20 cellular contexts compared by ENCODE assay signal in the genomic region with DNA sequence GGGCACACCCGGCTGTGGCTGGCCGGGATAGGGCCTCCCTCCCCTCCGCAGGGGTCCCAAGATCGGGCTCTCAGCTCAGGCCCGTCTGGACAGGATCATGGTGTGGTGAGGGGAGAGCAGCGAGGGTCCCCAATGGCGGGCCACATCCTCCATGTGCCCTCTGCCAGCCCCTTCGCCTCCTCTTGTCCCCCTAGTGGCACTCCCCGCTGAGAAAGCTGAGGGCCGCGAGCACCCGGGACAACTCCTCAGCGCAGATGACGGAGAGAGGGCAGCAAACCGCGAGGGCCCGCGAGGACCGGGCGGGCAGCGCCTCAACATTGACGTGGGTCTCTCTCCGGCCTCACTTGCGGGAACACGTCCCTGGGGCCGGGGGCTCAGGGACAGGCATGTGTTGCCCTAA. TPM values are rescaled to one million over a fixed set of nuclear protein-coding genes. Genes with fewer than 3 reads are reported as not detected.
A peak's percentile ranks its signal among the peaks of the same experiment; 100 is the strongest.
DNase-seq lines count a peak whose midpoint lies in the region; ATAC-seq, FAIRE-seq and TF ChIP-seq lines count a peak whose summit lies in the region.
"Had no signal": no experiment of that assay in that cellular context is flagged by ENCODE, and none has a peak within 500 bp of the region (broad histone marks: within the 10 kb centered on the region; RNA-seq: fewer than 3 reads in every experiment).

No MANE protein-coding gene starts in this region.

- POLR2A ChIA-PET in H1 (lab: Charles Lee; ENCODE audit: partially characterized antibody): interaction anchor here (1.1 to 1.3 kb wide), 2 partner anchors 44 to 79 kb away, joined by 3 to 4 read pairs; no protein-coding TSS in a partner anchor

- H2AK5ac ChIP-seq in H1 (ENCODE audit: low read depth, low read length): no peak overlapping the region

- H2BK15ac ChIP-seq in H1 (ENCODE audit: low read length): no peak overlapping the region

- no peak overlapping the region for H4K91ac ChIP-seq in H1 (replicated peaks; ENCODE audit: insufficient read length, low read length)

- H3K36me3 ChIP-seq in heart left ventricle: peaks cover 0 to 3% (median 0%) of the 10 kb centered on the region in 9 donors
- H3K36me3 ChIP-seq in H1 (ENCODE audit: control insufficient read depth in 2 of 4, insufficient read depth in 4 of 4, low read length in 3 of 4): no peaks in the 10 kb centered on the region
- H3K36me3 ChIP-seq in kidney (ENCODE audit: control insufficient read depth in 1 of 2, insufficient read depth in 2 of 2, low read length in 2 of 2): no peaks in the 10 kb centered on the region
- no peaks in the 10 kb centered on the region for H3K36me3 ChIP-seq in sigmoid colon

- no peak overlapping the region for H2AFZ ChIP-seq in H1 (ENCODE audit: low read length)

- H2BK120ac ChIP-seq in H1 (replicated peaks; ENCODE audit: low read depth, low read length): no peak overlapping the region

- TF ChIP-seq CTCF in heart left ventricle (IDR thresholded peaks at IDR 0.05) (no peak), H1 (IDR thresholded peaks at IDR 0.05; ENCODE audit: control extremely low read depth in 1 of 3, insufficient read depth in 1 of 3, low read depth in 1 of 3, low read length in 3 of 3) (no peak), kidney (IDR thresholded peaks at IDR 0.05; ENCODE audit: borderline replicate concordance, extremely low read depth, insufficient read depth) (no peak), sigmoid colon (IDR thresholded peaks at IDR 0.05) (no peak)

- H3K18ac ChIP-seq in H1 (ENCODE audit: extremely low read depth, low read length): no peak overlapping the region; the same call in 1 of the 2 replicates

- TF ChIP-seq EP300 in H1 (IDR thresholded peaks at IDR 0.05; ENCODE audit: borderline replicate concordance in 1 of 2, low read depth in 2 of 2, low read length in 2 of 2): no peak
- no peak for TF ChIP-seq EP300 in sigmoid colon (IDR thresholded peaks at IDR 0.05)

- intact Hi-C loops in heart left ventricle (cut with DNase I): no loop called here
- intact Hi-C loops in cardiac septum (cut with DNase I): no loop called here
- intact Hi-C loops in kidney (cut with DNase I): no loop called here
- intact Hi-C loops in sigmoid colon (cut with DNase I): no loop called here

- H3K27ac ChIP-seq in heart left ventricle (no peak overlapping the region), H1 (ENCODE audit: low read depth, low read length) (no peak overlapping the region), kidney (ENCODE audit: low read depth in 2 of 2, low read length in 2 of 2) (no peak overlapping the region), sigmoid colon (no peak overlapping the region)
- H3K27ac ChIP-seq: A549 had no signal

- no peaks in the 10 kb centered on the region for H3K79me2 ChIP-seq in H1 (ENCODE audit: control insufficient read depth in 1 of 2, insufficient read depth in 2 of 2, low read length in 2 of 2)

- H2BK5ac ChIP-seq in H1 (ENCODE audit: low read depth, low read length): peak overlapping the region; percentile 5; the same call in 1 of the 2 replicates

- ATAC-seq in heart left ventricle (no peak), GM21423 (IDR thresholded peaks at IDR 0.05; ENCODE audit: unreplicated experiment) (no peak)
- ATAC-seq: A549, K562 had no signal

- H3K4me3 ChIP-seq in heart left ventricle: no peak overlapping the region
- no peak overlapping the region for H3K4me3 ChIP-seq in H1 (ENCODE audit: extremely low read depth in 1 of 4, insufficient read depth in 2 of 4, low read depth in 3 of 4, low read length in 4 of 4)
- no peak overlapping the region for H3K4me3 ChIP-seq in kidney (ENCODE audit: low read length in 2 of 2)
- no peak overlapping the region for H3K4me3 ChIP-seq in sigmoid colon
- H3K4me3 ChIP-seq: A549, K562 had no signal

- no peak overlapping the region for H2BK20ac ChIP-seq in H1 (ENCODE audit: low read length)

- H3K79me1 ChIP-seq in H1 (ENCODE audit: low read depth, low read length): no peaks in the 10 kb centered on the region

- DNase-seq in heart left ventricle: peak in 3 of 5 donors; percentile 14 to 55 (median 16)
- no peak for DNase-seq in cardiac septum (ENCODE audit: low spot score)
- DNase-seq in H1 (ENCODE audit: low read depth in 1 of 2, low spot score in 2 of 2): no peak
- peak; percentile 60 for DNase-seq in kidney
- peak; percentile 61 for DNase-seq in sigmoid colon
- no peak for DNase-seq in CD1c-positive myeloid dendritic cell (ENCODE audit: extremely low spot score)
- DNase-seq in dermis blood vessel endothelial cell: no peak
- DNase-seq: Caco-2, DMS53, GF-D8, GOT3, HCEC 1CT, HFFc6 had no signal

- peak overlapping the region; percentile 57; the same call in 1 of the 2 replicates for H4K8ac ChIP-seq in H1 (ENCODE audit: extremely low read depth, insufficient read depth, low read length)

- no peak overlapping the region for H4K5ac ChIP-seq in H1 (ENCODE audit: insufficient read length, low read depth, low read length)

- H3K4me1 ChIP-seq in heart left ventricle: no peaks in the 10 kb centered on the region
- H3K4me1 ChIP-seq in H1 (replicated peaks in 1 of 4; ENCODE audit: control insufficient read depth in 3 of 4, insufficient read depth in 4 of 4, low read length in 3 of 4): peaks cover 0 to 3% (median 1%) of the 10 kb centered on the region in 4 experiments; a peak in 2 of 7 replicates
- H3K4me1 ChIP-seq in kidney (ENCODE audit: control insufficient read depth in 1 of 2, insufficient read depth in 1 of 2, low read depth in 1 of 2, low read length in 2 of 2): no peaks in the 10 kb centered on the region
- H3K4me1 ChIP-seq in sigmoid colon: no peaks in the 10 kb centered on the region
- H3K4me1 ChIP-seq: A549, Caco-2 had no signal

- FAIRE-seq in H1 (lab: Jason Lieb, UNC): no peak
- no peak for FAIRE-seq in kidney (lab: Jason Lieb, UNC)
- FAIRE-seq: A549, K562 had no signal

- no peak for TF ChIP-seq RAD21 in H1 (IDR thresholded peaks at IDR 0.05 in 1 of 2, conservative IDR thresholded peaks at IDR 0.05 in 1 of 2; ENCODE audit: low read depth in 2 of 2, low read length in 2 of 2)

- TF ChIP-seq POLR2A in heart left ventricle (IDR thresholded peaks at IDR 0.05) (no peak), H1 (IDR thresholded peaks at IDR 0.05; ENCODE audit: control extremely low read depth in 1 of 2, low read depth in 2 of 2, low read length in 2 of 2) (no peak), sigmoid colon (IDR thresholded peaks at IDR 0.05) (no peak)

- H3K9ac ChIP-seq in H1 (replicated peaks in 1 of 4; ENCODE audit: extremely low read depth in 1 of 4, low read depth in 3 of 4, low read length in 3 of 4) (no peak overlapping the region), kidney (ENCODE audit: low read length in 2 of 2) (no peak overlapping the region)

- H3K23ac ChIP-seq in H1 (ENCODE audit: insufficient read length): no peak overlapping the region

- H3K9me3 ChIP-seq in heart left ventricle: no peaks in the 10 kb centered on the region
- H3K9me3 ChIP-seq in H1 (ENCODE audit: insufficient read depth in 2 of 2, low read depth in 1 of 2, low read length in 1 of 2): no peaks in the 10 kb centered on the region
- H3K9me3 ChIP-seq in kidney (ENCODE audit: control insufficient read depth in 1 of 2, low read length in 2 of 2): no peaks in the 10 kb centered on the region
- no peaks in the 10 kb centered on the region for H3K9me3 ChIP-seq in sigmoid colon
- H3K9me3 ChIP-seq: A549, Caco-2 had no signal

- peaks cover 0 to 2% of the 10 kb centered on the region in 2 experiments for H4K20me1 ChIP-seq in H1 (replicated peaks in 1 of 2; ENCODE audit: control insufficient read depth in 1 of 2, insufficient read depth in 2 of 2, low read length in 2 of 2)

- H3K56ac ChIP-seq in H1 (replicated peaks; ENCODE audit: insufficient read length, low read depth, low read length): no peak overlapping the region

- CTCF ChIA-PET in H1 (lab: Charles Lee; ENCODE audit: partially characterized antibody): interaction anchor here (1.1 to 2.2 kb wide), 4 partner anchors 14 to 134 kb away, joined by 3 to 10 read pairs (median 4); no protein-coding TSS in a partner anchor

- H2BK12ac ChIP-seq in H1 (ENCODE audit: low read depth, low read length): no peak overlapping the region

- WGBS in heart left ventricle, 4 donors: 93 to 95% (median 94%) methylated on average over 20 to 26 of the region's 26 CpGs
- WGBS in H1 (ENCODE audit: extremely low coverage in 1 of 2, insufficient coverage in 1 of 2, insufficient read length in 1 of 2, insufficient replicate concordance in 2 of 2, low coverage in 1 of 2, low lambda C conversion rate in 2 of 2, missing lambda C conversion rate in 1 of 2), 2 experiments: 93% methylated on average over 24 of the region's 26 CpGs; no CpG with 5 or more reads in 1 of the 2 experiments
- 91 to 94% methylated on average over 26 of the region's 26 CpGs for WGBS in sigmoid colon, 2 donors

- H3K4ac ChIP-seq in H1 (replicated peaks; ENCODE audit: insufficient read length, low read depth, low read length): no peak overlapping the region

- H3K23me2 ChIP-seq in H1 (ENCODE audit: low read depth, low read length): peaks cover 1% of the 10 kb centered on the region; the same call in 1 of the 2 replicates

- peaks cover 0 to 9% (median 0%) of the 10 kb centered on the region in 9 donors for H3K27me3 ChIP-seq in heart left ventricle
- no peaks in the 10 kb centered on the region for H3K27me3 ChIP-seq in H1 (replicated peaks in 1 of 4; ENCODE audit: control insufficient read depth in 3 of 4, extremely low read depth in 1 of 4, insufficient read depth in 3 of 4, low read length in 3 of 4)
- peaks cover 0 to 8% (median 0%) of the 10 kb centered on the region in 3 donors for H3K27me3 ChIP-seq in sigmoid colon

- H3K4me2 ChIP-seq in H1 (ENCODE audit: insufficient read depth in 1 of 2, low read depth in 2 of 2, low read length in 2 of 2): no peak overlapping the region
- H3K4me2 ChIP-seq: A549 had no signal

- no peak overlapping the region for H3K14ac ChIP-seq in H1 (ENCODE audit: insufficient read length)

RNA-seq across cellular contexts. Expression of a gene that starts 24.6 kb away (rescaled TPM):
- total RNA-seq in heart left ventricle (1 to 10 TPM in 6 of 9 donors, under 1 TPM in 3; 0.56 to 3.9 (median 1.6) TPM), cardiac septum (3.6 TPM), kidney (14.1 TPM), sigmoid colon (1 to 10 TPM in 3 of 4 donors, under 1 TPM in 1; 0.71 to 4.4 (median 2.0) TPM), dermis blood vessel endothelial cell (0.17 and 0.56 TPM in 2 replicates)
- polyA plus RNA-seq in heart left ventricle (1 to 10 TPM; 2.6 to 6.6 TPM), H1 (2011; rRNA removed) (5.5 and 7.8 TPM in 2 replicates), kidney (ENCODE audit: insufficient read depth, low read depth, low replicate concordance) (7.9 TPM), sigmoid colon (1 to 10 TPM in 2 of 3 donors, under 1 TPM in 1; 0.60 to 4.0 (median 1.8) TPM)
- total RNA-seq in H1 (2021; fragmentation: NEBNext Ultra II Directional; extraction: Animal tissue kit (Norgen Biotek cat#: 25700)): 6.3 and 7.9 TPM in 2 replicates
- 6.4 TPM for polyA plus RNA-seq in H1 (2011; cell fraction: cytosol; rRNA removed)
- polyA plus RNA-seq in H1 (2011; cell fraction: nucleus; rRNA removed): 32.5 TPM
- 3.0 to 8.7 TPM (median 8.2 TPM) in 4 replicates for polyA plus RNA-seq in H1 (2012, experiment 1 of 2)
- polyA plus RNA-seq in H1 (2012, experiment 2 of 2): 3.8 TPM
- polyA plus RNA-seq in H1 (2013, experiment 1 of 2): 6.7 TPM
- 5.7 TPM for polyA plus RNA-seq in H1 (2013, experiment 2 of 2)
- polyA minus RNA-seq in H1 (2011; rRNA and poly(A)+ RNA removed): 1.2 and 1.3 TPM in 2 replicates
- polyA minus RNA-seq in H1 (2011; cell fraction: cytosol; rRNA and poly(A)+ RNA removed): 3.6 TPM
- polyA minus RNA-seq in H1 (2011; cell fraction: nucleus; rRNA and poly(A)+ RNA removed): 4.4 TPM
- total RNA-seq: HFFc6 had no signal
- polyA plus RNA-seq: AG04450; BJ; CD14-positive monocyte; CD8-positive, alpha-beta memory T cell had no signal

Comparison
In these comparisons a context has a peak if more than half of its experiments do, and no peak if none do; other contexts are left out.
1. DNase-seq: peak in heart left ventricle (3 of 5), kidney (single experiment) and sigmoid colon (single experiment); none in cardiac septum (single experiment), H1 (0 of 2), CD1c-positive myeloid dendritic cell (single experiment) and dermis blood vessel endothelial cell (single experiment).